ENCODE assay signal across 11 cellular contexts in the genomic region with DNA sequence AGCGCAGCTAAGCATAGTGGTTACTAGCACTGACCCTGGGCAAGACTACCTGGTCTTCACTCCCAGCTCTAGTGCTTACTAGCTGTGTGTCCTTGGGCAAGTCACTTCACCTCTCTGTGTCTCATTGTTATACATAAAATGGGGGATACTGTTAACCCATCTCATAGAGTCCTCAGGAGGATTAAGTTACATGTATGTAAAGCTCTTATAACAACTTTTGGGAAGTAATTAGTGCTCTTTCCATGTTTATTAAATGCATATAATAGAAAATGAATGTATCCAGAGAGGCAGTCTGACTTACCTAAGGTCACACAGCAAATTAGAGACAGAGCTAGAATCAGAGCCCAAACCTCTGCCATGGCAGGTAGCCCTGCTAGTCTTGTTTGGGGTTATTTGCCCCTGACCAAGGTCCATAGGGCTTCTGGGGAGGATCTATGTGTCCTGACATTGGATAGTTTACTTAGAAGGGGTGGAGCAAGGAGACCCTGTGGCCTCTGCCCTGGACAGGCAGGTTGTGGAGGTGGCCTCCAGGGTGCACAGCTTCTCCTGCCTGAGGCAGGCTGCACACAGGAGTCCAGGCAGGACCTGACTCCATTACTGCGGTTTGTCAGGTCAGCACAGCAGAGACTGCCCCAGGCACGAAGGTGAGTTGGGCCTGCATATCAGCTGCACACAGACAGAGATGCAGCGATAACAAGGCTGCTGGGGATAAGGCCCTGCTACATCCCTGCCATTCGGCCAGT. TPM values are rescaled to one million over a fixed set of nuclear protein-coding genes. Genes with fewer than 3 reads are reported as not detected.
DNase-seq lines count a peak whose midpoint lies in the region; ATAC-seq, FAIRE-seq and TF ChIP-seq lines count a peak whose summit lies in the region.
"Had no signal": no experiment of that assay in that cellular context is flagged by ENCODE, and none has a peak within 500 bp of the region (broad histone marks: within the 10 kb centered on the region; RNA-seq: fewer than 3 reads in every experiment).

No MANE protein-coding gene starts in this region.

- peaks cover 76% of the 10 kb centered on the region for H3K4me1 Mint-ChIP-seq in activated naive CD8-positive, alpha-beta T cell treated with anti-CD3 and anti-CD28 coated beads for 36 hours
- H3K4me1 Mint-ChIP-seq in naive B cell = peaks cover 84 to 97% (median 86%) of the 10 kb centered on the region in 3 donors

- no peak for FAIRE-seq in GM12892 (lab: Jason Lieb, UNC)

- H3K27me3 ChIP-seq in BLaER1 treated with 17β-estradiol and CSF1 and Interleukin-3, amounts not matched to agents 10 nM and 100 nM = no peaks in the 10 kb centered on the region
- no peaks in the 10 kb centered on the region for H3K27me3 ChIP-seq in HL-60 (ENCODE audit: insufficient read depth, poor library complexity, severe bottlenecking)

- H3K27ac ChIP-seq in BLaER1 treated with 17β-estradiol and CSF1 and Interleukin-3, amounts not matched to agents 10 nM and 100 nM = peak overlapping the region in 10 of 11 experiments; percentile 75 to 88 (median 86); a peak in 20 of 22 replicates
- H3K27ac ChIP-seq in HL-60 (replicated peaks) = peak overlapping the region; percentile 67

- no peak for TF ChIP-seq CTCF in HL-60 (IDR thresholded peaks at IDR 0.05; ENCODE audit: insufficient read depth, low read length)

- peak overlapping the region in 1 of 10 experiments; percentile 45; a peak in 1 of 20 replicates for H3K4me3 ChIP-seq in BLaER1 treated with 17β-estradiol and CSF1 and Interleukin-3, amounts not matched to agents 10 nM and 100 nM
- no peak overlapping the region for H3K4me3 ChIP-seq in HL-60 (replicated peaks; ENCODE audit: insufficient read depth, low read length)

- peaks cover 0 to 6% (median 0%) of the 10 kb centered on the region in 11 experiments; a peak in 4 of 22 replicates for H3K36me3 ChIP-seq in BLaER1 treated with 17β-estradiol and CSF1 and Interleukin-3, amounts not matched to agents 10 nM and 100 nM

- H3K4me3 Mint-ChIP-seq in activated naive CD8-positive, alpha-beta T cell treated with anti-CD3 and anti-CD28 coated beads for 36 hours = no peak overlapping the region
- peak overlapping the region in 7 of 8 donors; percentile 76 to 99 (median 92) for H3K4me3 Mint-ChIP-seq in naive B cell

- H3K27me3 Mint-ChIP-seq in activated naive CD8-positive, alpha-beta T cell treated with anti-CD3 and anti-CD28 coated beads for 36 hours = no peaks in the 10 kb centered on the region
- no peaks in the 10 kb centered on the region for H3K27me3 Mint-ChIP-seq in naive B cell

- 0 out of 22 replicates have a peak, but pooled peaks cover 0 to under 1% (median 0%) of the 10 kb centered on the region in 11 experiments for H4K20me1 ChIP-seq in BLaER1 treated with 17β-estradiol and CSF1 and Interleukin-3, amounts not matched to agents 10 nM and 100 nM

- no peaks in the 10 kb centered on the region for H3K9me3 ChIP-seq in BLaER1 treated with 17β-estradiol and CSF1 and Interleukin-3, amounts not matched to agents 10 nM and 100 nM (replicated peaks in 1 of 11)

- TF ChIP-seq POLR2A in GM12892 (IDR thresholded peaks at IDR 0.05; ENCODE audit: low read depth, low read length) = no peak

- peaks cover 4% of the 10 kb centered on the region for H3K9me3 Mint-ChIP-seq in activated naive CD8-positive, alpha-beta T cell treated with anti-CD3 and anti-CD28 coated beads for 36 hours
- H3K9me3 Mint-ChIP-seq in naive B cell = no peaks in the 10 kb centered on the region

- DNase-seq in HL-60 (ENCODE audit: low read depth in 1 of 2, low spot score in 1 of 2) (no peak), naive B cell (no peak), OCI-M2 (lab: John Stamatoyannopoulos, UW; ENCODE audit: unreplicated experiment) (no peak), GM12892 (ENCODE audit: insufficient read length) (no peak), DMS114 treated with DMSO at 0.1 percent for 48 hours (lab: John Stamatoyannopoulos, UW; ENCODE audit: unreplicated experiment) (no peak), SHP77 (lab: John Stamatoyannopoulos, UW) (no peak)
- DNase-seq in activated naive CD8-positive, alpha-beta T cell treated with anti-CD3 and anti-CD28 coated beads for 36 hours = no peak
- DNase-seq: cerebellar nuclear complex, COR-L47, NCI-H226 had no signal

- peak overlapping the region; percentile 96 for H3K27ac Mint-ChIP-seq in activated naive CD8-positive, alpha-beta T cell treated with anti-CD3 and anti-CD28 coated beads for 36 hours
- peak overlapping the region; percentile 99 to 100 (median 99) for H3K27ac Mint-ChIP-seq in naive B cell

- peaks cover 90 to 98% (median 97%) of the 10 kb centered on the region in 10 experiments for H3K4me1 ChIP-seq in BLaER1 treated with 17β-estradiol and CSF1 and Interleukin-3, amounts not matched to agents 10 nM and 100 nM

- H3K4me2 ChIP-seq in BLaER1 treated with 17β-estradiol and CSF1 and Interleukin-3, amounts not matched to agents 10 nM and 100 nM = peak overlapping the region; percentile 87 to 98 (median 94)

- H3K9ac ChIP-seq in BLaER1 treated with 17β-estradiol and CSF1 and Interleukin-3, amounts not matched to agents 10 nM and 100 nM = peak overlapping the region in 9 of 11 experiments; percentile 70 to 79 (median 77); a peak in 16 of 22 replicates

- peaks cover 29% of the 10 kb centered on the region for H3K36me3 Mint-ChIP-seq in activated naive CD8-positive, alpha-beta T cell treated with anti-CD3 and anti-CD28 coated beads for 36 hours
- no peaks in the 10 kb centered on the region for H3K36me3 Mint-ChIP-seq in naive B cell

- ATAC-seq in naive B cell (ENCODE audit: low read depth in 2 of 2) = no peak

RNA-seq across cellular contexts. Expression of a gene that starts 8.4 kb away (rescaled TPM):
- 10 to 100 TPM; 53.0 to 53.5 TPM for total RNA-seq in activated naive CD8-positive, alpha-beta T cell treated with anti-CD3 and anti-CD28 coated beads for 36 hours
- polyA plus RNA-seq in naive B cell (ENCODE audit: low read depth in 6 of 6) = 10 to 100 TPM; 23.5 to 76.5 (median 53.0) TPM
- polyA plus RNA-seq in GM12892 (2012; ENCODE audit: missing spikeins) = 5.4 TPM
